1 cellular context compared by ENCODE assay signal in the genomic region with DNA sequence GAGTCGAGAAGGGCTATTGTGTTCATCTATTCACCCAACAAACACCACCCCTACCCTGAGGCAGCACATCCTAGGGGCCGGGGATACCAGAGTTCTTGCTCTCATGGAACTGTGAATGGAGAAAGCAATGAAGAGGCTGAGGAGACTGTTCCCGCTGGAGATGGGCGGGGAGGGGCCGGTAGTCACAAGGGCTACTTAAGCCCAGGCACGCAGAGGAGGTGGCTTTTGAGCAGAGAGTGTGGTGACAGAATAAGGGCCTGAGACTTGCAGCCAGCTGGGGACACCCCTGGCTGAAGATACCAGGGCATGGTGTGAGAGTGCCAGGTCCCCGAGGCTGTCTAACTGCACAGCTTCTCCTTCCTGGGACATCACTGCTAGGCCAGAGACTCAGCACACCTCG.
TF ChIP-seq lines count a peak whose summit lies in the region.

No MANE protein-coding gene starts in this region.

TF ChIP-seq in GM23338, 12 proteins besides CTCF, POLR2A, EP300 and RAD21 (continued from another document):
- no peak for TF ChIP-seq REST (IDR thresholded peaks at IDR 0.05; ENCODE audit: unreplicated experiment)
- no peak for TF ChIP-seq NANOG (IDR thresholded peaks at IDR 0.05; ENCODE audit: borderline replicate concordance)
- TF ChIP-seq, protein P1, sequence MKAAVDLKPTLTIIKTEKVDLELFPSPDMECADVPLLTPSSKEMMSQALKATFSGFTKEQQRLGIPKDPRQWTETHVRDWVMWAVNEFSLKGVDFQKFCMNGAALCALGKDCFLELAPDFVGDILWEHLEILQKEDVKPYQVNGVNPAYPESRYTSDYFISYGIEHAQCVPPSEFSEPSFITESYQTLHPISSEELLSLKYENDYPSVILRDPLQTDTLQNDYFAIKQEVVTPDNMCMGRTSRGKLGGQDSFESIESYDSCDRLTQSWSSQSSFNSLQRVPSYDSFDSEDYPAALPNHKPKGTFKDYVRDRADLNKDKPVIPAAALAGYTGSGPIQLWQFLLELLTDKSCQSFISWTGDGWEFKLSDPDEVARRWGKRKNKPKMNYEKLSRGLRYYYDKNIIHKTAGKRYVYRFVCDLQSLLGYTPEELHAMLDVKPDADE (IDR thresholded peaks at IDR 0.05): no peak
- TF ChIP-seq CREB1 (CRISPR knock-in tag; IDR thresholded peaks at IDR 0.05; ENCODE audit: low read depth): no peak
- TF ChIP-seq POLR2AphosphoS5 (IDR thresholded peaks at IDR 0.05; ENCODE audit: low read depth): no peak
TF ChIP-seq in GM23338: peak in this region for 0.
